11 cellular contexts compared by ENCODE assay signal in the genomic region with DNA sequence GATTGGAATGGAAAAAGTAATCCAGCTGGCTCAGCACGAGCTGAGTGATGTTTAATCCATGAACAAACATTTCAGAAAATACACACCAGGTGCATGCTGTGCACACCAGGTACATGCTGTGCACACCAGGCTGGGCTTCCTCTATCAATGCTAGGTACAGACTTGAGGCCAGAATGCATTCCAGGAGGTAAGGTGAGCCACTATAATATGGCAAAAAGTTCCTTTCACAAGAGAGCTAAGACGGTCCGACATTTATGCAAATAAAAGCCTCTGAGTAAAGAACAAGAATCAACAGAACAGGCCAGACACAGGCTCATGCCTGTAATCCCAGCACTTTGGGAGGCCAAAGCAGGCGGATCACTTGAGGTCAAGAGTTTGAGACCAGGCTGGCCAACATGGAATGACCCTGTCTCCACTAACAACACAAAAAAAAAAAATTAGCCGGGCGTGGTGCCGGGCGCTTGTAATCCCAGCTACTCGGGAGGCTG.
DNase-seq lines count a peak whose midpoint lies in the region; ATAC-seq and TF ChIP-seq lines count a peak whose summit lies in the region.
"Had no signal": no experiment of that assay in that cellular context is flagged by ENCODE, and none has a peak within 500 bp of the region (broad histone marks: within the 10 kb centered on the region; RNA-seq: fewer than 3 reads in every experiment).

No MANE protein-coding gene starts in this region.

- H3K27me3 ChIP-seq in esophagus squamous epithelium (no peaks in the 10 kb centered on the region), MG63 (no peaks in the 10 kb centered on the region)

- H3K27ac ChIP-seq in esophagus squamous epithelium = peak overlapping the region; percentile 58 to 81 (median 70)
- H3K27ac ChIP-seq: SK-N-MC had no signal

- DNase-seq in NCI-H748 (lab: John Stamatoyannopoulos, UW; ENCODE audit: unreplicated experiment) (peak; percentile 9), NCI-H748 treated with DMSO at 0.1 percent for 48 hours (lab: John Stamatoyannopoulos, UW) (no peak), NCI-H345 treated with DMSO at 0.1 percent for 48 hours (lab: John Stamatoyannopoulos, UW; ENCODE audit: unreplicated experiment) (peak; percentile 30), esophagus squamous epithelium (lab: John Stamatoyannopoulos, UW) (no peak), sciatic nerve (ENCODE audit: low spot score) (no peak), MG63 (no peak), NCI-H2029 (lab: John Stamatoyannopoulos, UW) (no peak)
- DNase-seq: foreskin melanocyte, NCI-H1930 had no signal

- ATAC-seq in sciatic nerve (peak; percentile 43), GM18511 (IDR thresholded peaks at IDR 0.05; ENCODE audit: unreplicated experiment) (no peak)

- H3K4me1 ChIP-seq in esophagus squamous epithelium = peaks cover 28 to 74% (median 51%) of the 10 kb centered on the region in 3 donors

- H3K9me3 ChIP-seq in esophagus squamous epithelium = no peaks in the 10 kb centered on the region
- H3K9me3 ChIP-seq in MG63 = no peaks in the 10 kb centered on the region

- 31 to 34% methylated on average over 9 of the region's 9 CpGs for WGBS in esophagus squamous epithelium, 2 donors

- H3K4me3 ChIP-seq in esophagus squamous epithelium (no peak overlapping the region), MG63 (no peak overlapping the region)
- H3K4me3 ChIP-seq: SK-N-MC had no signal

- TF ChIP-seq POLR2A in esophagus squamous epithelium (IDR thresholded peaks at IDR 0.05) = no peak

- TF ChIP-seq CTCF in esophagus squamous epithelium (IDR thresholded peaks at IDR 0.05) = no peak

- peaks cover 0 to 1% (median 0%) of the 10 kb centered on the region in 3 donors for H3K36me3 ChIP-seq in esophagus squamous epithelium
- no peaks in the 10 kb centered on the region; the same call in 1 of the 2 replicates for H3K36me3 ChIP-seq in MG63

- intact Hi-C loops in esophagus squamous epithelium (cut with DNase I) = no loop called here
- intact Hi-C loops in sciatic nerve (cut with DNase I) = no loop called here

Comparison
In these comparisons a context has a peak if more than half of its experiments do, and no peak if none do; other contexts are left out.
1. DNase-seq: peak in NCI-H748 (single experiment) and NCI-H345 treated with DMSO at 0.1 percent for 48 hours (single experiment); none in NCI-H748 treated with DMSO at 0.1 percent for 48 hours (single experiment), esophagus squamous epithelium (single experiment), sciatic nerve (single experiment), MG63 (single experiment) and NCI-H2029 (single experiment).